In genomic region chr10:71888623-71889387, GRCh38 we compare ENCODE assay signal across 8 cellular contexts. TPM values are rescaled to one million over a fixed set of nuclear protein-coding genes. Genes with fewer than 3 reads are reported as not detected.
DNase-seq lines count a peak whose midpoint lies in the region; ATAC-seq and TF ChIP-seq lines count a peak whose summit lies in the region.

No MANE protein-coding gene starts in this region.

- H3K27ac ChIP-seq in lung (ENCODE audit: low read depth in 1 of 2, low read length in 1 of 2): peak overlapping the region; percentile 29 to 50

- 0 to 1% methylated on average over 44 to 48 of the region's 48 CpGs for WGBS in lung, 2 donors

- peak; percentile 96 for ATAC-seq in GM18511 (IDR thresholded peaks at IDR 0.05; ENCODE audit: unreplicated experiment)
- ATAC-seq in HG02943 (IDR thresholded peaks at IDR 0.05; ENCODE audit: low read depth, unreplicated experiment): peak; percentile 93
- ATAC-seq in lung (ENCODE audit: insufficient read depth, low FRiP score): peak; percentile 89

- H3K4me1 ChIP-seq in lung (ENCODE audit: control insufficient read depth in 2 of 2, insufficient read depth in 2 of 2, low read length in 2 of 2): peaks cover 0 to 3% of the 10 kb centered on the region in 2 donors

- H3K9me3 ChIP-seq in lung (ENCODE audit: control insufficient read depth in 2 of 2, insufficient read depth in 1 of 2, low read length in 1 of 2): no peaks in the 10 kb centered on the region

- no peaks in the 10 kb centered on the region for H3K36me3 ChIP-seq in lung (ENCODE audit: control insufficient read depth in 2 of 2, insufficient read depth in 2 of 2, low read length in 2 of 2)

- peak overlapping the region; percentile 21 for H3K4me3 ChIP-seq in lung

- H3K27me3 ChIP-seq in lung (ENCODE audit: control insufficient read depth, insufficient read depth): peaks cover 3% of the 10 kb centered on the region

- peak; percentile 83 for DNase-seq in AG08395 (ENCODE audit: low spot score)
- peak; percentile 52 for DNase-seq in NCI-H2107 treated with DMSO at 0.1 percent for 48 hours (lab: John Stamatoyannopoulos, UW; ENCODE audit: unreplicated experiment)
- peak; percentile 42 for DNase-seq in activated CD4-positive, alpha-beta T cell treated with anti-CD3 and anti-CD28 coated beads, Interleukin-2, amount 50 U/mL, for 4 hours
- peak; percentile 5 for DNase-seq in effector CD8-positive, alpha-beta T cell (lab: John Stamatoyannopoulos, UW)
- peak; percentile 89 for DNase-seq in lung (ENCODE audit: low spot score)
- DNase-seq in stimulated activated CD4-positive, alpha-beta T cell treated with anti-CD3 and anti-CD28 coated beads, TNF-alpha, amount 100 ng/mL, for 24 hours (ENCODE audit: low read depth in 3 of 3): peak; percentile 28 to 67 (median 43)

- no peak for TF ChIP-seq CTCF in lung (IDR thresholded peaks at IDR 0.05; ENCODE audit: control extremely low read depth, extremely low read depth)

RNA-seq across cellular contexts. Expression of gene PSAP, which starts 37.8 kb away (rescaled TPM):
- 1,000 to 10,000 TPM in 1 of 2 donors, 100 to 1,000 TPM in 1; 697 to 1,496 TPM for total RNA-seq in lung
- polyA plus RNA-seq in lung: 1,000 to 10,000 TPM in 1 of 2 donors, 100 to 1,000 TPM in 1; 496 to 1,828 TPM

Comparison
In these comparisons a context has a peak if more than half of its experiments do, and no peak if none do; other contexts are left out.
1. Peak in every context shown above with its lines: DNase-seq, ATAC-seq, H3K4me3 ChIP-seq and H3K27ac ChIP-seq.
2. DNase-seq: peak in every context shown above with its lines; median percentile 89 in lung; 83 in AG08395; 52 in NCI-H2107 treated with DMSO at 0.1 percent for 48 hours; 43 in stimulated activated CD4-positive, alpha-beta T cell treated with anti-CD3 and anti-CD28 coated beads, TNF-alpha, amount 100 ng/mL, for 24 hours; 42 in activated CD4-positive, alpha-beta T cell treated with anti-CD3 and anti-CD28 coated beads, Interleukin-2, amount 50 U/mL, for 4 hours; 5 in effector CD8-positive, alpha-beta T cell.